1 cellular context compared by ENCODE assay signal in genomic region chr4:78074747-78075146, GRCh38.
TF ChIP-seq lines count a peak whose summit lies in the region.

No MANE protein-coding gene starts in this region.

TF ChIP-seq in GM23338, 12 proteins besides CTCF, POLR2A, EP300 and RAD21 (continued from another document):
- no peak for TF ChIP-seq REST (IDR thresholded peaks at IDR 0.05; ENCODE audit: unreplicated experiment)
- no peak for TF ChIP-seq ZNF462 (CRISPR knock-in tag; IDR thresholded peaks at IDR 0.05)
- no peak for TF ChIP-seq EZH2phosphoT487 (IDR thresholded peaks at IDR 0.05; ENCODE audit: unreplicated experiment)
TF ChIP-seq in GM23338: peak in this region for 0.
